Comparison of ENCODE assay signal across 7 cellular contexts in the genomic region with DNA sequence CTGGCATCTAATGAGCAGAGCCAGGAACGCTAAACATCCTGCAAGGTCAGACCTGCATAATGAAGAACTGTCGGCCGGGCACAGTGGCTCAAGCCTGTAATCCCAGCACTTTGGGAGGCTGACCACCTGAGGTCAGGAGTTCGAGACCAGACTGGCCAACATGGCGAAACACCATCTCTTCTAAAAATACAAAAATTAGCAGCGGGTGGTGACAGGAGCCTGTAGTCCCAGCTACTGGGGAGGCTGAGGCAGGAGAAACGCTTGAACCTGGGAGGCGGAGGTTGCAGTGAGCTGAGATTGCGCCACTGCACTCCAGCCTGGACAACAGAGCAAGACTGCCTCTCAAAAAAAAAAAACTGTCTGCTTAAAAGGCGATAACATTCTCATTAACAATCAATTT. TPM values are rescaled to one million over a fixed set of nuclear protein-coding genes. Genes with fewer than 3 reads are reported as not detected.
DNase-seq lines count a peak whose midpoint lies in the region; ATAC-seq and TF ChIP-seq lines count a peak whose summit lies in the region.
"Not testable (repeated sequence)": the region's sequence is repeated elsewhere in the genome, so short reads cannot be mapped to it uniquely, and the experiment has no call there.

No MANE protein-coding gene starts in this region.

- TF ChIP-seq CTCF in GM12865 (IDR thresholded peaks at IDR 0.05; ENCODE audit: insufficient read depth, low read depth, low read length, missing control alignments): not testable (repeated sequence)

- not testable (repeated sequence) for H3K27me3 Mint-ChIP-seq in T-helper 17 cell; activated naive CD4-positive, alpha-beta T cell treated with anti-CD3 and anti-CD28 coated beads, Interleukin-2, amount 50 U/mL, for 24 hours; effector memory CD8-positive, alpha-beta T cell; naive thymus-derived CD4-positive, alpha-beta T cell; stimulated activated naive B cell treated with anti-CD40 and anti-IgM and Interleukin-4, amounts not matched to agents 10 μg/mL and 1 μg/mL and 100 μg/mL, for 72 hours

- H3K36me3 Mint-ChIP-seq in T-helper 17 cell (ENCODE audit: low read depth); activated naive CD4-positive, alpha-beta T cell treated with anti-CD3 and anti-CD28 coated beads, Interleukin-2, amount 50 U/mL, for 24 hours: not testable (repeated sequence)
- peaks cover 39% of the 10 kb centered on the region for H3K36me3 Mint-ChIP-seq in effector memory CD8-positive, alpha-beta T cell (ENCODE audit: insufficient read depth)
- H3K36me3 Mint-ChIP-seq in naive thymus-derived CD4-positive, alpha-beta T cell: peaks cover 0 to 38% (median 10%) of the 10 kb centered on the region in 5 donors
- peaks cover 16 to 26% of the 10 kb centered on the region in 2 donors for H3K36me3 Mint-ChIP-seq in stimulated activated naive B cell treated with anti-CD40 and anti-IgM and Interleukin-4, amounts not matched to agents 10 μg/mL and 1 μg/mL and 100 μg/mL, for 72 hours

- peak overlapping the region; percentile 80 for H3K27ac ChIP-seq in naive thymus-derived CD4-positive, alpha-beta T cell (ENCODE audit: low read depth, low read length)

- H3K27ac Mint-ChIP-seq in T-helper 17 cell: peak overlapping the region; percentile 94
- peak overlapping the region; percentile 99 for H3K27ac Mint-ChIP-seq in activated naive CD4-positive, alpha-beta T cell treated with anti-CD3 and anti-CD28 coated beads, Interleukin-2, amount 50 U/mL, for 24 hours
- H3K27ac Mint-ChIP-seq in effector memory CD8-positive, alpha-beta T cell: peak overlapping the region; percentile 92 to 94
- H3K27ac Mint-ChIP-seq in naive thymus-derived CD4-positive, alpha-beta T cell: peak overlapping the region; percentile 96 to 100 (median 99)
- peak overlapping the region; percentile 98 for H3K27ac Mint-ChIP-seq in stimulated activated naive B cell treated with anti-CD40 and anti-IgM and Interleukin-4, amounts not matched to agents 10 μg/mL and 1 μg/mL and 100 μg/mL, for 72 hours

- H3K4me1 ChIP-seq in naive thymus-derived CD4-positive, alpha-beta T cell (ENCODE audit: control insufficient read depth in 2 of 2, insufficient read depth in 2 of 2, low read length in 2 of 2): peaks cover 71 to 88% of the 10 kb centered on the region in 2 donors

- H3K4me3 ChIP-seq in GM12865 (ENCODE audit: low read depth, low read length): peak overlapping the region; percentile 64
- peak overlapping the region; percentile 33 for H3K4me3 ChIP-seq in naive thymus-derived CD4-positive, alpha-beta T cell (ENCODE audit: low read length)

- not testable (repeated sequence) for H3K4me3 Mint-ChIP-seq in T-helper 17 cell; stimulated activated naive B cell treated with anti-CD40 and anti-IgM and Interleukin-4, amounts not matched to agents 10 μg/mL and 1 μg/mL and 100 μg/mL, for 72 hours
- H3K4me3 Mint-ChIP-seq in activated naive CD4-positive, alpha-beta T cell treated with anti-CD3 and anti-CD28 coated beads, Interleukin-2, amount 50 U/mL, for 24 hours: peak overlapping the region; percentile 73
- peak overlapping the region; percentile 60 to 80 for H3K4me3 Mint-ChIP-seq in effector memory CD8-positive, alpha-beta T cell
- peak overlapping the region in 9 of 10 donors; percentile 69 to 94 (median 83) for H3K4me3 Mint-ChIP-seq in naive thymus-derived CD4-positive, alpha-beta T cell

- not testable (repeated sequence) for H3K36me3 ChIP-seq in naive thymus-derived CD4-positive, alpha-beta T cell (ENCODE audit: control insufficient read depth in 2 of 3, insufficient read depth in 3 of 3, low read length in 3 of 3)

- not testable (repeated sequence) for H3K27me3 ChIP-seq in naive thymus-derived CD4-positive, alpha-beta T cell (ENCODE audit: control insufficient read depth in 2 of 2, insufficient read depth in 2 of 2, low read length in 2 of 2)

- CTCF ChIA-PET in naive thymus-derived CD4-positive, alpha-beta T cell (lab: Charles Lee): interaction anchor here (0.6 to 6.6 kb wide), 3 partner anchors 16 to 175 kb away, joined by 3 to 53 read pairs (median 40); no protein-coding TSS in a partner anchor

- peaks cover 48% of the 10 kb centered on the region for H3K4me1 Mint-ChIP-seq in T-helper 17 cell
- peaks cover 84% of the 10 kb centered on the region for H3K4me1 Mint-ChIP-seq in activated naive CD4-positive, alpha-beta T cell treated with anti-CD3 and anti-CD28 coated beads, Interleukin-2, amount 50 U/mL, for 24 hours
- peaks cover 54 to 63% of the 10 kb centered on the region in 2 donors for H3K4me1 Mint-ChIP-seq in effector memory CD8-positive, alpha-beta T cell (ENCODE audit: low read depth in 2 of 2)
- peaks cover 39 to 88% (median 81%) of the 10 kb centered on the region in 7 donors for H3K4me1 Mint-ChIP-seq in naive thymus-derived CD4-positive, alpha-beta T cell
- peaks cover 25 to 48% of the 10 kb centered on the region in 2 donors for H3K4me1 Mint-ChIP-seq in stimulated activated naive B cell treated with anti-CD40 and anti-IgM and Interleukin-4, amounts not matched to agents 10 μg/mL and 1 μg/mL and 100 μg/mL, for 72 hours

- H3K9me3 Mint-ChIP-seq in activated naive CD4-positive, alpha-beta T cell treated with anti-CD3 and anti-CD28 coated beads, Interleukin-2, amount 50 U/mL, for 24 hours; effector memory CD8-positive, alpha-beta T cell; naive thymus-derived CD4-positive, alpha-beta T cell; stimulated activated naive B cell treated with anti-CD40 and anti-IgM and Interleukin-4, amounts not matched to agents 10 μg/mL and 1 μg/mL and 100 μg/mL, for 72 hours: not testable (repeated sequence)

- POLR2A ChIA-PET in naive thymus-derived CD4-positive, alpha-beta T cell (lab: Charles Lee): interaction anchor here (0.6 to 12.4 kb wide), 7 partner anchors 10 to 174 kb away, joined by 4 to 148 read pairs (median 20); partner anchors contain the start of gene TSR1

- not testable (repeated sequence) for H3K9me3 ChIP-seq in T-helper 17 cell (ENCODE audit: control insufficient read depth, low read length, poor library complexity, severe bottlenecking); naive thymus-derived CD4-positive, alpha-beta T cell (ENCODE audit: control insufficient read depth in 2 of 3, low read length in 3 of 3)

- ATAC-seq in T-helper 17 cell; effector memory CD8-positive, alpha-beta T cell (replicated peaks); naive thymus-derived CD4-positive, alpha-beta T cell; stimulated activated naive B cell treated with anti-CD40 and anti-IgM and Interleukin-4, amounts not matched to agents 10 μg/mL and 1 μg/mL and 100 μg/mL, for 72 hours (replicated peaks): not testable (repeated sequence)

- intact Hi-C loops in naive thymus-derived CD4-positive, alpha-beta T cell (cut with micrococcal nuclease): loop anchor here in 1 of 2 donors (5.0 kb wide), 1 partner anchor 393 kb away; no protein-coding TSS in a partner anchor

- DNase-seq in GM12865 (ENCODE audit: low read depth); T-helper 17 cell; effector memory CD8-positive, alpha-beta T cell; naive thymus-derived CD4-positive, alpha-beta T cell; stimulated activated naive B cell treated with anti-CD40 and anti-IgM and Interleukin-4, amounts not matched to agents 10 μg/mL and 1 μg/mL and 100 μg/mL, for 72 hours: not testable (repeated sequence)
- peak; percentile 65 for DNase-seq in activated CD8-positive, alpha-beta memory T cell treated with anti-CD3 and anti-CD28 coated beads for 24 hours

RNA-seq across cellular contexts. Expression of gene SMG6, which starts 38.4 kb away (rescaled TPM):
- 10 to 100 TPM; 48.3 to 51.6 TPM for total RNA-seq in T-helper 17 cell
- total RNA-seq in naive thymus-derived CD4-positive, alpha-beta T cell: 10 to 100 TPM; 45.6 to 65.3 (median 55.8) TPM
- 10 to 100 TPM in 1 of 2 donors, 1 to 10 TPM in 1; 8.6 to 14.0 TPM for polyA plus RNA-seq in naive thymus-derived CD4-positive, alpha-beta T cell

RNA-seq across cellular contexts. Expression of gene SRR, which starts 38.6 kb away (rescaled TPM):
- 1 to 10 TPM; 3.4 to 3.9 TPM for total RNA-seq in T-helper 17 cell
- total RNA-seq in naive thymus-derived CD4-positive, alpha-beta T cell: 10 to 100 TPM in 1 of 5 experiments, 1 to 10 TPM in 4; 3.1 to 16.0 (median 8.3) TPM
- 1 to 10 TPM; 5.2 to 9.6 TPM for polyA plus RNA-seq in naive thymus-derived CD4-positive, alpha-beta T cell
